ENCODE assay signal across 8 cellular contexts in the genomic region with DNA sequence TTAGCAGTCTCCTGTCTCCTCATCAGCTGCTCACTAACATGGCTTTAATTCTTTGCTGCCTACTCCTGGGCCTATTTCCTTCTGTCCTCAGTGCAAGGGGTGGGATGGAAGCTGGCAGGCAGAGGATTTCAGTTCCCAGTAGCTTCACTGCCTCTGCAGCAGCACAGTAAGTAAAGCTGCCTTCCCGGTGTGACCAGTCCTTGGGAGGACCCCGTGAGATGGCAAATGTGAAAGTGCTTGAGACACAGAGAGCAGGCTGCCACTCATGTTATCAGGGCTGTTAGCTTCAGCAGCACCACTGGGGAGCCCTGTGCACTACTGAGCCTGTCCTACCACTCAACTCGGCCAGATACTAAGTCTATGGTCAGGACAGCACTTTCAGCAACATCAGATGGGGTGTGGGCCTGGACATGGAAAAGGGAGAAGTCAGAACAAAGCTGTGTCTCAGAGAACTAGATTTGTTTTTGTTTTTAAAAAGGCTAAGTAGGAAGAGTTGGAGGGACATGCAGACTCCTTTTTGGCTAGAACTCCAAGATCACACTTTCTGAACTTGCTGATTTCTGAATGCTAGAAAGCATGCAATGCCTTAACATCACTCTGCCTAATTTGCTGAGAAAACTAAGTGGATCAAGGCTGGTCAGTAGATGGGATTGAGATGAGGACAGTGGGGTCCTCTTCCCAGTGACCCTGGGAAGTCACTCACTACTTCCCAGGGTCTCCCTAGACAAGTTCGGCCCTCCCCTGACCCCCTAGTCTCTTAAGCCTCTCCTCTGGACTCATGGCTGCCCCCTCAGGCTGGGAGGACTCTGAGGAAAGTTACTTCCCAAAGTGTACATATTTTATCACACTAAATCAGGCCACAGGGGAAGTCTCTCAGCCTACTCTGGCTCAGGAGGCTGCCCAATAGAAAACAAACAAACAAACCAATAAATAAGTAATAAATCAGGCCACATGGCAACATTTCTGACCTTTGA. TPM values are rescaled to one million over a fixed set of nuclear protein-coding genes. Genes with fewer than 3 reads are reported as not detected.
DNase-seq lines count a peak whose midpoint lies in the region; ATAC-seq and TF ChIP-seq lines count a peak whose summit lies in the region.

No MANE protein-coding gene starts in this region.

- ATAC-seq in HG03354 (IDR thresholded peaks at IDR 0.05; ENCODE audit: poor library complexity, severe bottlenecking, unreplicated experiment) (peak; percentile 52), thoracic aorta (ENCODE audit: insufficient number of reproducible peaks, low FRiP score, low read depth) (no peak), HG03108 (IDR thresholded peaks at IDR 0.05; ENCODE audit: unreplicated experiment) (no peak)

- H3K27ac ChIP-seq in thoracic aorta = peak overlapping the region; percentile 48 to 69

- DNase-seq in ELR (ENCODE audit: low read depth) (peak; percentile 60), dermis blood vessel endothelial cell (peak; percentile 43), lung microvascular endothelial cell (ENCODE audit: low read depth in 2 of 2) (peak; percentile 28 to 63), thoracic aorta (ENCODE audit: low spot score) (no peak)
- peak; percentile 22 for DNase-seq in T-helper 2 cell treated with Interferon-gamma antibody and Interleukin-4, amounts not matched to agents 5 μg/mL and 100 μg/mL, for 36 hours (ENCODE audit: low spot score)
- no peak for DNase-seq in effector CD8-positive, alpha-beta T cell (lab: John Stamatoyannopoulos, UW)

- H3K9me3 Mint-ChIP-seq in T-helper 2 cell treated with Interferon-gamma antibody and Interleukin-4, amounts not matched to agents 5 μg/mL and 100 μg/mL, for 36 hours = no peaks in the 10 kb centered on the region

- H3K4me1 Mint-ChIP-seq in T-helper 2 cell treated with Interferon-gamma antibody and Interleukin-4, amounts not matched to agents 5 μg/mL and 100 μg/mL, for 36 hours (ENCODE audit: low read depth) = peaks cover 22% of the 10 kb centered on the region

- H3K4me3 Mint-ChIP-seq in T-helper 2 cell treated with Interferon-gamma antibody and Interleukin-4, amounts not matched to agents 5 μg/mL and 100 μg/mL, for 36 hours = peak overlapping the region; percentile 92

- H3K4me1 ChIP-seq in thoracic aorta (ENCODE audit: control insufficient read depth in 1 of 2, low read depth in 2 of 2) = peaks cover 10 to 27% of the 10 kb centered on the region in 2 donors

- peak; percentile 9 for TF ChIP-seq CTCF in thoracic aorta (IDR thresholded peaks at IDR 0.05)

- H3K9me3 ChIP-seq in thoracic aorta = no peaks in the 10 kb centered on the region

- no peaks in the 10 kb centered on the region for H3K36me3 Mint-ChIP-seq in T-helper 2 cell treated with Interferon-gamma antibody and Interleukin-4, amounts not matched to agents 5 μg/mL and 100 μg/mL, for 36 hours (ENCODE audit: low read depth)

- H3K27ac Mint-ChIP-seq in T-helper 2 cell treated with Interferon-gamma antibody and Interleukin-4, amounts not matched to agents 5 μg/mL and 100 μg/mL, for 36 hours = peak overlapping the region; percentile 86

- H3K27me3 ChIP-seq in thoracic aorta (replicated peaks; ENCODE audit: insufficient read depth) = no peaks in the 10 kb centered on the region

- H3K27me3 Mint-ChIP-seq in T-helper 2 cell treated with Interferon-gamma antibody and Interleukin-4, amounts not matched to agents 5 μg/mL and 100 μg/mL, for 36 hours (ENCODE audit: low read depth) = no peaks in the 10 kb centered on the region

- no peaks in the 10 kb centered on the region for H3K36me3 ChIP-seq in thoracic aorta

- peak overlapping the region; percentile 88 for H3K4me3 ChIP-seq in thoracic aorta

RNA-seq across cellular contexts. Expression of a gene that starts 1.1 kb away (rescaled TPM):
- 10.1 and 15.5 TPM in 2 replicates for total RNA-seq in dermis blood vessel endothelial cell
- 4.6 and 5.0 TPM in 2 replicates for total RNA-seq in lung microvascular endothelial cell
- 10 to 100 TPM; 11.1 to 41.6 TPM for total RNA-seq in thoracic aorta

RNA-seq across cellular contexts. Expression of a gene that starts 29.8 kb away (rescaled TPM):
- total RNA-seq in dermis blood vessel endothelial cell (118 and 227 TPM in 2 replicates), lung microvascular endothelial cell (92.3 and 95.9 TPM in 2 replicates), thoracic aorta (10 to 100 TPM; 55.6 to 96.4 TPM)

RNA-seq across cellular contexts. Expression of a gene that starts 41.6 kb away (rescaled TPM):
- not detected in 2 replicates for total RNA-seq in dermis blood vessel endothelial cell
- under 0.01 TPM in 1 of 2 replicates, not detected in the other for total RNA-seq in lung microvascular endothelial cell
- total RNA-seq in thoracic aorta = not detected

RNA-seq across cellular contexts. Expression of a gene that starts 51.6 kb away (rescaled TPM):
- 15.9 and 18.2 TPM in 2 replicates for total RNA-seq in dermis blood vessel endothelial cell
- total RNA-seq in lung microvascular endothelial cell = 10.9 and 14.5 TPM in 2 replicates
- total RNA-seq in thoracic aorta = 10 to 100 TPM; 21.4 to 35.3 TPM

RNA-seq across cellular contexts. Expression of a gene that starts 54.1 kb away (rescaled TPM):
- 1.0 and 4.6 TPM in 2 replicates for total RNA-seq in dermis blood vessel endothelial cell
- 0.79 and 1.5 TPM in 2 replicates for total RNA-seq in lung microvascular endothelial cell
- 1 to 10 TPM in 1 of 2 donors, not detected in 1; 3.9 TPM for total RNA-seq in thoracic aorta

Comparison
In these comparisons a context has a peak if more than half of its experiments do, and no peak if none do; other contexts are left out.
1. DNase-seq: peak in ELR (single experiment), T-helper 2 cell treated with Interferon-gamma antibody and Interleukin-4, amounts not matched to agents 5 μg/mL and 100 μg/mL, for 36 hours (single experiment), dermis blood vessel endothelial cell (single experiment) and lung microvascular endothelial cell (2 of 2); none in thoracic aorta (single experiment) and effector CD8-positive, alpha-beta T cell (single experiment).